9 cellular contexts compared by ENCODE assay signal in genomic region chr9:129321511-129322021, GRCh38.
DNase-seq lines count a peak whose midpoint lies in the region; ATAC-seq, FAIRE-seq and TF ChIP-seq lines count a peak whose summit lies in the region.
"Had no signal": no experiment of that assay in that cellular context is flagged by ENCODE, and none has a peak within 500 bp of the region (broad histone marks: within the 10 kb centered on the region; RNA-seq: fewer than 3 reads in every experiment).

No MANE protein-coding gene starts in this region.

- CTCF ChIA-PET in activated CD4-positive, alpha-beta memory T cell treated with anti-CD3 and anti-CD28 coated beads, Interleukin-2, amount 10 ng/mL, durations not matched to agents 7 days and 5 days (lab: Charles Lee), result no interaction called here

- peak overlapping the region; percentile 52 for H3K27ac Mint-ChIP-seq in stimulated activated naive CD8-positive, alpha-beta T cell treated with anti-CD3 and anti-CD28 coated beads, Interleukin-15, Interleukin-2, amounts not matched to agents 100 ng/mL and 50 ng/mL, for 24 hours
- no peak overlapping the region for H3K27ac Mint-ChIP-seq in activated CD4-positive, alpha-beta memory T cell treated with anti-CD3 and anti-CD28 coated beads, Interleukin-2, amount 10 ng/mL, durations not matched to agents 7 days and 5 days

- no peak for TF ChIP-seq EP300 in neural cell (conservative IDR thresholded peaks at IDR 0.05; ENCODE audit: poor library complexity, severe bottlenecking)

- H3K36me3 Mint-ChIP-seq in stimulated activated naive CD8-positive, alpha-beta T cell treated with anti-CD3 and anti-CD28 coated beads, Interleukin-15, Interleukin-2, amounts not matched to agents 100 ng/mL and 50 ng/mL, for 24 hours (ENCODE audit: low read depth), result no peaks in the 10 kb centered on the region
- no peaks in the 10 kb centered on the region for H3K36me3 Mint-ChIP-seq in activated CD4-positive, alpha-beta memory T cell treated with anti-CD3 and anti-CD28 coated beads, Interleukin-2, amount 10 ng/mL, durations not matched to agents 7 days and 5 days (ENCODE audit: low read depth)
- H3K36me3 Mint-ChIP-seq: activated naive CD4-positive, alpha-beta T cell treated with anti-CD3 and anti-CD28 coated beads, Interleukin-2, amount 50 U/mL, for 72 hours had no signal

- POLR2A ChIA-PET in activated CD4-positive, alpha-beta memory T cell treated with anti-CD3 and anti-CD28 coated beads, Interleukin-2, amount 10 ng/mL, durations not matched to agents 7 days and 5 days (lab: Charles Lee), result no interaction called here

- no peaks in the 10 kb centered on the region for H3K4me1 ChIP-seq in endocrine pancreas (ENCODE audit: control insufficient read depth, insufficient read depth, low read length)

- no peak for ATAC-seq in stimulated activated naive CD8-positive, alpha-beta T cell treated with anti-CD3 and anti-CD28 coated beads, Interleukin-15, Interleukin-2, amounts not matched to agents 100 U/mL and 50 U/mL, for 24 hours
- no peak for ATAC-seq in HG03108 (IDR thresholded peaks at IDR 0.05; ENCODE audit: unreplicated experiment)

- H3K27ac ChIP-seq in neural cell (ENCODE audit: low read length), result peak overlapping the region; percentile 89

- no peak overlapping the region for H3K4me3 Mint-ChIP-seq in stimulated activated naive CD8-positive, alpha-beta T cell treated with anti-CD3 and anti-CD28 coated beads, Interleukin-15, Interleukin-2, amounts not matched to agents 100 ng/mL and 50 ng/mL, for 24 hours
- no peak overlapping the region for H3K4me3 Mint-ChIP-seq in activated CD4-positive, alpha-beta memory T cell treated with anti-CD3 and anti-CD28 coated beads, Interleukin-2, amount 10 ng/mL, durations not matched to agents 7 days and 5 days

- H3K9me2 ChIP-seq in neural cell (ENCODE audit: insufficient read depth, low read length), result no peaks in the 10 kb centered on the region

- peaks cover 36% of the 10 kb centered on the region for H3K4me1 Mint-ChIP-seq in stimulated activated naive CD8-positive, alpha-beta T cell treated with anti-CD3 and anti-CD28 coated beads, Interleukin-15, Interleukin-2, amounts not matched to agents 100 ng/mL and 50 ng/mL, for 24 hours (ENCODE audit: low read depth)
- H3K4me1 Mint-ChIP-seq in activated CD4-positive, alpha-beta memory T cell treated with anti-CD3 and anti-CD28 coated beads, Interleukin-2, amount 10 ng/mL, durations not matched to agents 7 days and 5 days, result peaks cover 10% of the 10 kb centered on the region

- H3F3A ChIP-seq in neural cell (ENCODE audit: insufficient read depth, low read length, poor library complexity, severe bottlenecking), result no peaks in the 10 kb centered on the region

- DNase-seq in stimulated activated naive CD8-positive, alpha-beta T cell treated with anti-CD3 and anti-CD28 coated beads, Interleukin-15, Interleukin-2, amounts not matched to agents 100 U/mL and 50 U/mL, for 24 hours, result no peak
- DNase-seq in T-helper 1 cell (no peak), HTR-8/SVneo (ENCODE audit: insufficient read length, low spot score) (no peak)
- no peak for DNase-seq in activated CD4-positive, alpha-beta memory T cell treated with anti-CD3 and anti-CD28 coated beads, Interleukin-2, amount 10 ng/mL, durations not matched to agents 7 days and 5 days

- H3K9me3 ChIP-seq in endocrine pancreas (ENCODE audit: control insufficient read depth, low read length) (no peaks in the 10 kb centered on the region), neural cell (ENCODE audit: low read length) (no peaks in the 10 kb centered on the region)

- H4K20me1 ChIP-seq in neural cell (ENCODE audit: insufficient read depth), result no peaks in the 10 kb centered on the region

- TF ChIP-seq CTCF in neural cell (IDR thresholded peaks at IDR 0.05; ENCODE audit: poor library complexity, severe bottlenecking), result no peak

- H3K36me3 ChIP-seq in endocrine pancreas (ENCODE audit: control insufficient read depth, insufficient read depth, low read length), result no peaks in the 10 kb centered on the region
- no peaks in the 10 kb centered on the region for H3K36me3 ChIP-seq in neural cell (ENCODE audit: insufficient read depth, low read length)

- H3K9me3 Mint-ChIP-seq in stimulated activated naive CD8-positive, alpha-beta T cell treated with anti-CD3 and anti-CD28 coated beads, Interleukin-15, Interleukin-2, amounts not matched to agents 100 ng/mL and 50 ng/mL, for 24 hours, result no peaks in the 10 kb centered on the region
- no peaks in the 10 kb centered on the region for H3K9me3 Mint-ChIP-seq in activated CD4-positive, alpha-beta memory T cell treated with anti-CD3 and anti-CD28 coated beads, Interleukin-2, amount 10 ng/mL, durations not matched to agents 7 days and 5 days
- H3K9me3 Mint-ChIP-seq: activated naive CD4-positive, alpha-beta T cell treated with anti-CD3 and anti-CD28 coated beads, Interleukin-2, amount 50 U/mL, for 72 hours had no signal

- no peaks in the 10 kb centered on the region for H3K27me3 ChIP-seq in endocrine pancreas (ENCODE audit: control insufficient read depth, insufficient read depth, low read length)
- H3K27me3 ChIP-seq in neural cell (ENCODE audit: insufficient read depth, low read depth, low read length), result no peaks in the 10 kb centered on the region

- H3K4me3 ChIP-seq in endocrine pancreas (ENCODE audit: control insufficient read depth, insufficient read depth, low read length), result no peak overlapping the region
- peak overlapping the region; percentile 56 for H3K4me3 ChIP-seq in neural cell (ENCODE audit: low read length)

- H3K9ac ChIP-seq in endocrine pancreas (ENCODE audit: control insufficient read depth, insufficient read depth, low read length) (peak overlapping the region; percentile 38), neural cell (ENCODE audit: low read length) (peak overlapping the region; percentile 73)

- no peaks in the 10 kb centered on the region for H3K27me3 Mint-ChIP-seq in stimulated activated naive CD8-positive, alpha-beta T cell treated with anti-CD3 and anti-CD28 coated beads, Interleukin-15, Interleukin-2, amounts not matched to agents 100 ng/mL and 50 ng/mL, for 24 hours
- peaks cover 3% of the 10 kb centered on the region for H3K27me3 Mint-ChIP-seq in activated CD4-positive, alpha-beta memory T cell treated with anti-CD3 and anti-CD28 coated beads, Interleukin-2, amount 10 ng/mL, durations not matched to agents 7 days and 5 days

- no peak overlapping the region for H2AFZ ChIP-seq in neural cell (ENCODE audit: low read depth, low read length)

- H3K79me2 ChIP-seq in neural cell (replicated peaks; ENCODE audit: insufficient read depth, low read length), result no peaks in the 10 kb centered on the region

- H3K4me2 ChIP-seq in neural cell (ENCODE audit: low read length), result peak overlapping the region; percentile 33

- FAIRE-seq in HTR-8/SVneo (lab: Jason Lieb, UNC), result no peak

- no peak for TF ChIP-seq RAD21 in neural cell (conservative IDR thresholded peaks at IDR 0.05)

TF ChIP-seq in neural cell, 6 proteins besides CTCF, POLR2A, EP300 and RAD21:
- TF ChIP-seq MXI1 (conservative IDR thresholded peaks at IDR 0.05; ENCODE audit: poor library complexity, severe bottlenecking) (no peak), POLR2AphosphoS5 (IDR thresholded peaks at IDR 0.05) (no peak), EZH2 (IDR thresholded peaks at IDR 0.05; ENCODE audit: borderline replicate concordance, insufficient read depth, low read length, poor library complexity, severe bottlenecking) (no peak), SMC3 (conservative IDR thresholded peaks at IDR 0.05; ENCODE audit: poor library complexity) (no peak), TAF1 (IDR thresholded peaks at IDR 0.05; ENCODE audit: low read depth) (no peak)
- TF ChIP-seq, protein P1, sequence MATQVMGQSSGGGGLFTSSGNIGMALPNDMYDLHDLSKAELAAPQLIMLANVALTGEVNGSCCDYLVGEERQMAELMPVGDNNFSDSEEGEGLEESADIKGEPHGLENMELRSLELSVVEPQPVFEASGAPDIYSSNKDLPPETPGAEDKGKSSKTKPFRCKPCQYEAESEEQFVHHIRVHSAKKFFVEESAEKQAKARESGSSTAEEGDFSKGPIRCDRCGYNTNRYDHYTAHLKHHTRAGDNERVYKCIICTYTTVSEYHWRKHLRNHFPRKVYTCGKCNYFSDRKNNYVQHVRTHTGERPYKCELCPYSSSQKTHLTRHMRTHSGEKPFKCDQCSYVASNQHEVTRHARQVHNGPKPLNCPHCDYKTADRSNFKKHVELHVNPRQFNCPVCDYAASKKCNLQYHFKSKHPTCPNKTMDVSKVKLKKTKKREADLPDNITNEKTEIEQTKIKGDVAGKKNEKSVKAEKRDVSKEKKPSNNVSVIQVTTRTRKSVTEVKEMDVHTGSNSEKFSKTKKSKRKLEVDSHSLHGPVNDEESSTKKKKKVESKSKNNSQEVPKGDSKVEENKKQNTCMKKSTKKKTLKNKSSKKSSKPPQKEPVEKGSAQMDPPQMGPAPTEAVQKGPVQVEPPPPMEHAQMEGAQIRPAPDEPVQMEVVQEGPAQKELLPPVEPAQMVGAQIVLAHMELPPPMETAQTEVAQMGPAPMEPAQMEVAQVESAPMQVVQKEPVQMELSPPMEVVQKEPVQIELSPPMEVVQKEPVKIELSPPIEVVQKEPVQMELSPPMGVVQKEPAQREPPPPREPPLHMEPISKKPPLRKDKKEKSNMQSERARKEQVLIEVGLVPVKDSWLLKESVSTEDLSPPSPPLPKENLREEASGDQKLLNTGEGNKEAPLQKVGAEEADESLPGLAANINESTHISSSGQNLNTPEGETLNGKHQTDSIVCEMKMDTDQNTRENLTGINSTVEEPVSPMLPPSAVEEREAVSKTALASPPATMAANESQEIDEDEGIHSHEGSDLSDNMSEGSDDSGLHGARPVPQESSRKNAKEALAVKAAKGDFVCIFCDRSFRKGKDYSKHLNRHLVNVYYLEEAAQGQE (IDR thresholded peaks at IDR 0.05; ENCODE audit: borderline replicate concordance), result no peak
